ENCODE assay signal across 25 cellular contexts in the genomic region with DNA sequence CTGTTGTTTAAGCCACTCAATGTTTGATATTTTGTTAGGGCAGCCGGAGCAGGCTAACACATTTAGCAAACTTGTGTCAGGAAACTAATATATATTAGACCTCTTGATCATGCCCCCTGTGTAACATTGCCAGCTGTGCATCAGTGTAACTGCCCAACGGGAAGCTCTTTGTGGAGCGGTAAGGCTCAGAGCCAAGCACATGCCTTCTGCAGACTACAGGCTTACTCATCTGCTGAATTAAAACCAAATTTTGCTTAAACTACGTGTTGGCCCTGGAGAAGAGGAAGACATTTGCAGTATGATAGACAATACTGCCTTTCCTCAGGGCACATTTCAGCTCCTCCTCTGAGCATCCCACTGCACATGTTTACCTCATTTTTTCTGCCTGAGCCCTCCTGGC. TPM values are rescaled to one million over a fixed set of nuclear protein-coding genes. Genes with fewer than 3 reads are reported as not detected.
DNase-seq lines count a peak whose midpoint lies in the region; ATAC-seq and TF ChIP-seq lines count a peak whose summit lies in the region.
"Had no signal": no experiment of that assay in that cellular context is flagged by ENCODE, and none has a peak within 500 bp of the region (broad histone marks: within the 10 kb centered on the region; RNA-seq: fewer than 3 reads in every experiment).

No MANE protein-coding gene starts in this region.

- no peaks in the 10 kb centered on the region for H3K36me3 ChIP-seq in left lung
- H3K36me3 ChIP-seq: gastroesophageal sphincter had no signal

- H3K4me1 ChIP-seq in left lung: no peaks in the 10 kb centered on the region
- H3K4me1 ChIP-seq: gastroesophageal sphincter, psoas muscle had no signal

- no peak overlapping the region for H3K4me3 ChIP-seq in left lung
- H3K4me3 ChIP-seq: coronary artery, gastroesophageal sphincter, psoas muscle, smooth muscle cell had no signal

- no peaks in the 10 kb centered on the region for H3K27me3 ChIP-seq in left lung
- H3K27me3 ChIP-seq: gastroesophageal sphincter had no signal

- DNase-seq in AG09319 (ENCODE audit: extremely low read depth, low read depth) (peak; percentile 31), HS-5 (ENCODE audit: low read depth) (peak; percentile 42), astrocyte of the hippocampus (ENCODE audit: low read depth, low spot score) (peak; percentile 37), left lung (no peak), HFFc6 (no peak), superior temporal gyrus (ENCODE audit: extremely low spot score) (no peak), RKO (ENCODE audit: low spot score) (no peak)
- no peak for DNase-seq in stimulated activated CD8-positive, alpha-beta memory T cell treated with anti-CD3 and anti-CD28 coated beads, Interleukin-4, amount 100 ng/mL, for 48 hours
- DNase-seq: activated CD8-positive, alpha-beta memory T cell treated with anti-CD3 and anti-CD28 coated beads for 24 hours; activated T-cell treated with anti-CD3 and anti-CD28 coated beads, Interleukin-2, amount 50 U/mL, for 72 hours; mesendoderm; NCI-H1417 treated with DMSO at 0.1 percent for 48 hours; NCI-H2227 treated with DMSO at 0.1 percent for 48 hours; psoas muscle; stimulated activated CD4-positive, alpha-beta T cell treated with anti-CD3 and anti-CD28 coated beads, Interleukin-4, amount 100 ng/mL, for 4 hours; substantia nigra; T-helper 9 cell had no signal

- no peaks in the 10 kb centered on the region for H3K9me3 ChIP-seq in left lung
- H3K9me3 ChIP-seq: gastroesophageal sphincter, psoas muscle had no signal

- H3K4me1 Mint-ChIP-seq in HFFc6 (ENCODE audit: low read depth): no peaks in the 10 kb centered on the region
- H3K4me1 Mint-ChIP-seq: activated naive CD4-positive, alpha-beta T cell treated with anti-CD3 and anti-CD28 coated beads, Interleukin-2, amount 50 U/mL, for 24 hours; brain had no signal

- H3K27me3 Mint-ChIP-seq in HFFc6 (ENCODE audit: insufficient read depth): no peaks in the 10 kb centered on the region; the same call in 1 of the 2 replicates
- H3K27me3 Mint-ChIP-seq: brain had no signal

- no peak overlapping the region for H3K27ac Mint-ChIP-seq in HFFc6
- H3K27ac Mint-ChIP-seq: activated naive CD4-positive, alpha-beta T cell treated with anti-CD3 and anti-CD28 coated beads, Interleukin-2, amount 50 U/mL, for 24 hours; activated T-cell treated with anti-CD3 and anti-CD28 coated beads, Interleukin-2, amount 50 U/mL, for 72 hours had no signal

- no peak overlapping the region for H3K4me3 Mint-ChIP-seq in HFFc6
- H3K4me3 Mint-ChIP-seq: activated naive CD4-positive, alpha-beta T cell treated with anti-CD3 and anti-CD28 coated beads, Interleukin-2, amount 50 U/mL, for 24 hours; activated T-cell treated with anti-CD3 and anti-CD28 coated beads, Interleukin-2, amount 50 U/mL, for 72 hours; brain had no signal

- H3K9me3 Mint-ChIP-seq in HFFc6: peaks cover 18% of the 10 kb centered on the region
- H3K9me3 Mint-ChIP-seq: activated naive CD4-positive, alpha-beta T cell treated with anti-CD3 and anti-CD28 coated beads, Interleukin-2, amount 50 U/mL, for 24 hours; activated T-cell treated with anti-CD3 and anti-CD28 coated beads, Interleukin-2, amount 50 U/mL, for 72 hours had no signal

- no peak overlapping the region for H3K27ac ChIP-seq in left lung
- H3K27ac ChIP-seq: coronary artery, gastroesophageal sphincter, psoas muscle had no signal

- intact Hi-C loops in left lung (cut with DNase I): no loop called here

- peak; percentile 36 for ATAC-seq in left lung
- ATAC-seq: activated CD4-positive, CD25-positive, alpha-beta regulatory T cell treated with anti-CD3 and anti-CD28 coated beads, Interleukin-2, amount 50 U/mL, for 24 hours; activated T-cell treated with anti-CD3 and anti-CD28 coated beads, Interleukin-2, amount 50 U/mL, for 72 hours; gastroesophageal sphincter; psoas muscle; SK-N-SH treated with all-trans-retinoic acid at 6 μM for 48 hours had no signal

- TF ChIP-seq CTCF in AG09319 (IDR thresholded peaks at IDR 0.05; ENCODE audit: low read depth, low read length) (no peak), left lung (IDR thresholded peaks at IDR 0.05) (no peak), HFFc6 (IDR thresholded peaks at IDR 0.05) (no peak)

- H3K36me3 Mint-ChIP-seq in HFFc6 (ENCODE audit: low read depth): no peaks in the 10 kb centered on the region
- H3K36me3 Mint-ChIP-seq: activated naive CD4-positive, alpha-beta T cell treated with anti-CD3 and anti-CD28 coated beads, Interleukin-2, amount 50 U/mL, for 24 hours; brain had no signal

RNA-seq across cellular contexts. Expression of a gene that starts 50.5 kb away (rescaled TPM):
- total RNA-seq in left lung: 1 to 10 TPM in 1 of 2 donors, under 1 TPM in 1; 0.45 to 1.4 TPM
- total RNA-seq in HFFc6 (2021; fragmentation: NEBNext Ultra II Directional; extraction: Animal tissue kit (Norgen Biotek cat#: 25700)): not detected
- total RNA-seq: A673; activated T-cell treated with anti-CD3 and anti-CD28 coated beads, Interleukin-2, amount 50 U/mL, for 72 hours; psoas muscle had no signal

Comparison
In these comparisons a context has a peak if more than half of its experiments do, and no peak if none do; other contexts are left out.
1. DNase-seq: peak in AG09319 (single experiment), HS-5 (single experiment) and astrocyte of the hippocampus (single experiment); none in left lung (0 of 2), stimulated activated CD8-positive, alpha-beta memory T cell treated with anti-CD3 and anti-CD28 coated beads, Interleukin-4, amount 100 ng/mL, for 48 hours (single experiment), HFFc6 (single experiment), superior temporal gyrus (single experiment) and RKO (single experiment).